ENCODE assay signal across 2 cellular contexts in the genomic region with DNA sequence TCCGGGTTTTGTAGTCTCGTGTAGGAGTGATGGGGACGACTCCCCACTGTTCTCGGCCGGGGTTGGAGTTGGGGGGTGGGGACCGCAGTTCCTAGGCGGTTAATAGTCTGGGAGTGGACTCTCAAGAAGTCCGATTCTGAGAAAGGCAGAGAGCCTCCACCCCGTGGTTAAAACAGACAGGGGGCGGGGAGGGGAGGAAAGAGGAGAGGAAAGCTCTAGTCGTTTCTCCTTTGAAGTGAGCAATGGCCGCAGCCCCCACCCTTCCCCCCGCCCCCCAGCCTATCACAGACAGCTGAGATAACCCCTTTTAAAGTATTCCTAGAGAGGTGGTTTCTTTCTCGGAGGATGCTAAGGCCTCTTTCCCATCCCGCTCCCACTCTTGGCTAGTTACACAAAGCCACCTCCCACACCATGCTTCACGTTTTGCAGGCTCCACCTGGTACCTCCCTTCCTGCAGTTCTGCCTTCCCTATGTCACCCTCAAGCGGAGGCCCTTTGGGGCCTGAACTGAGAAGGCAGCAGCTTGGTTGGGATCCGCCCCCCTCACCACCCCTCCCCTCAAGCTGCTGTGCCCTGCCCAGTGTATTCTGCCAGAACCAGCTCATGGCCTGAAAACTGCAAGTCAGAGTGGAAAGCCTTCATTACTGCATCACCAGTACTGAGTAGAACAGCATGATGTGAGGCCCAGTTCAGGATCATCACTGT.
TF ChIP-seq lines count a peak whose summit lies in the region.

No MANE protein-coding gene starts in this region.

TF ChIP-seq in HEK293, 187 proteins besides CTCF, POLR2A, EP300 and RAD21 (continues in another document):
- TF ChIP-seq KLF1 (tag by site-specific recombination; IDR thresholded peaks at IDR 0.05) (peak; percentile 75; the same call in 1 of the 2 replicates), ZNF16 (tag by site-specific recombination; IDR thresholded peaks at IDR 0.05; ENCODE audit: low read depth) (no peak), SP7 (tag by site-specific recombination; IDR thresholded peaks at IDR 0.05) (no peak), ZNF341 (tag by site-specific recombination; IDR thresholded peaks at IDR 0.05; ENCODE audit: low read depth) (peak; percentile 93), ZNF37A (tag by site-specific recombination; IDR thresholded peaks at IDR 0.05) (no peak), YY2 (tag by site-specific recombination; IDR thresholded peaks at IDR 0.05) (no peak), ZBTB10 (tag by site-specific recombination; IDR thresholded peaks at IDR 0.05) (0 out of 2 replicates have a peak, but pooled peaks have one; percentile 28), ZNF433 (tag by site-specific recombination; IDR thresholded peaks at IDR 0.05; ENCODE audit: low read depth) (no peak), ZNF692 (tag by site-specific recombination; IDR thresholded peaks at IDR 0.05) (0 out of 2 replicates have a peak, but pooled peaks have one; percentile 4), ZBTB17 (tag by site-specific recombination; IDR thresholded peaks at IDR 0.05) (peak; percentile 56), ZNF335 (tag by site-specific recombination; conservative IDR thresholded peaks at IDR 0.05) (0 out of 2 replicates have a peak, but pooled peaks have one; percentile 8), PRDM10 (tag by site-specific recombination; IDR thresholded peaks at IDR 0.05) (peak; percentile 76)
- TF ChIP-seq, protein P1, sequence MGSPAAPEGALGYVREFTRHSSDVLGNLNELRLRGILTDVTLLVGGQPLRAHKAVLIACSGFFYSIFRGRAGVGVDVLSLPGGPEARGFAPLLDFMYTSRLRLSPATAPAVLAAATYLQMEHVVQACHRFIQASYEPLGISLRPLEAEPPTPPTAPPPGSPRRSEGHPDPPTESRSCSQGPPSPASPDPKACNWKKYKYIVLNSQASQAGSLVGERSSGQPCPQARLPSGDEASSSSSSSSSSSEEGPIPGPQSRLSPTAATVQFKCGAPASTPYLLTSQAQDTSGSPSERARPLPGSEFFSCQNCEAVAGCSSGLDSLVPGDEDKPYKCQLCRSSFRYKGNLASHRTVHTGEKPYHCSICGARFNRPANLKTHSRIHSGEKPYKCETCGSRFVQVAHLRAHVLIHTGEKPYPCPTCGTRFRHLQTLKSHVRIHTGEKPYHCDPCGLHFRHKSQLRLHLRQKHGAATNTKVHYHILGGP (tag by site-specific recombination; IDR thresholded peaks at IDR 0.05): peak; percentile 59; the same call in 1 of the 2 replicates

TF ChIP-seq in K562, 482 proteins besides CTCF, POLR2A, EP300 and RAD21 (continues in another document):
- TF ChIP-seq ILF3 (IDR thresholded peaks at IDR 0.05; ENCODE audit: borderline replicate concordance) (no peak), NR2C2 (CRISPR knock-in tag; IDR thresholded peaks at IDR 0.05) (no peak), NR2C2 (tag; IDR thresholded peaks at IDR 0.05) (peak; percentile 91), SRSF1 (IDR thresholded peaks at IDR 0.05; ENCODE audit: low read depth, low read length) (no peak), CCAR2 (IDR thresholded peaks at IDR 0.05; ENCODE audit: low read depth, low read length) (no peak), C11orf30 (IDR thresholded peaks at IDR 0.05; ENCODE audit: low read depth) (peak; percentile 66), ZNF584 (CRISPR knock-in tag; IDR thresholded peaks at IDR 0.05; ENCODE audit: low read depth) (0 out of 2 replicates have a peak, but pooled peaks have one; percentile 7), CBX5 (IDR thresholded peaks at IDR 0.05; ENCODE audit: borderline replicate concordance, low read depth) (no peak), NCOR1 (IDR thresholded peaks at IDR 0.05) (no peak), GATAD2A (IDR thresholded peaks at IDR 0.05) (no peak), RNF219 (CRISPR knock-in tag; IDR thresholded peaks at IDR 0.05) (no peak), ZNF561 (CRISPR knock-in tag; conservative IDR thresholded peaks at IDR 0.05) (no peak), CTBP1 (IDR thresholded peaks at IDR 0.05; ENCODE audit: borderline replicate concordance) (no peak), GATA2 (CRISPR knock-in tag; IDR thresholded peaks at IDR 0.05) (no peak), E2F3 (CRISPR knock-in tag; IDR thresholded peaks at IDR 0.05) (no peak), GTF2E2 (tag; IDR thresholded peaks at IDR 0.05) (no peak), RB1 (IDR thresholded peaks at IDR 0.05; ENCODE audit: low read depth) (no peak), NFRKB (IDR thresholded peaks at IDR 0.05; ENCODE audit: low read depth) (no peak), ZNF232 (CRISPR knock-in tag; IDR thresholded peaks at IDR 0.05) (no peak), ZNF165 (CRISPR knock-in tag; IDR thresholded peaks at IDR 0.05; ENCODE audit: borderline replicate concordance) (no peak), ZNF184 (CRISPR knock-in tag; IDR thresholded peaks at IDR 0.05) (no peak), SMARCE1 (IDR thresholded peaks at IDR 0.05) (no peak), FOXM1 (IDR thresholded peaks at IDR 0.05; ENCODE audit: low read depth) (no peak), FOXM1 (CRISPR knock-in tag; IDR thresholded peaks at IDR 0.05; ENCODE audit: low read depth) (no peak), BCLAF1 (IDR thresholded peaks at IDR 0.05; ENCODE audit: borderline replicate concordance in 1 of 2, control insufficient read depth in 1 of 2, low read depth in 2 of 2, low read length in 1 of 2) (no peak), POLR3A (IDR thresholded peaks at IDR 0.05; ENCODE audit: borderline replicate concordance, extremely low read depth, insufficient read depth, insufficient read length) (no peak), HDGF (IDR thresholded peaks at IDR 0.05) (no peak), TAL1 (IDR thresholded peaks at IDR 0.05) (no peak), FOXA3 (CRISPR knock-in tag; conservative IDR thresholded peaks at IDR 0.05 in 1 of 2, IDR thresholded peaks at IDR 0.05 in 1 of 2) (0 out of 4 replicates have a peak, but pooled peaks of 1 of the 2 experiments have one; percentile 14), PTRF (tag; IDR thresholded peaks at IDR 0.05) (no peak), SMARCB1 (IDR thresholded peaks at IDR 0.05; ENCODE audit: insufficient read length, low read depth) (no peak), ZNF717 (CRISPR knock-in tag; IDR thresholded peaks at IDR 0.05) (no peak), ZFP36 (IDR thresholded peaks at IDR 0.05; ENCODE audit: low read depth, low read length, partially characterized antibody) (no peak), NFYB (IDR thresholded peaks at IDR 0.05; ENCODE audit: extremely low read depth, insufficient read length) (no peak), ZKSCAN8 (CRISPR knock-in tag; IDR thresholded peaks at IDR 0.05) (no peak), ATF1 (CRISPR knock-in tag; IDR thresholded peaks at IDR 0.05) (no peak), ATF1 (tag; IDR thresholded peaks at IDR 0.05) (peak; percentile 62), ATF2 (CRISPR knock-in tag; IDR thresholded peaks at IDR 0.05) (no peak), TEAD4 (IDR thresholded peaks at IDR 0.05; ENCODE audit: low read length) (no peak), TEAD4 (CRISPR knock-in tag; IDR thresholded peaks at IDR 0.05; ENCODE audit: borderline replicate concordance) (no peak), HDAC1 (IDR thresholded peaks at IDR 0.05) (peak in 1 of 2 experiments; percentile 45; a peak in 1 of 4 replicates), NFIC (IDR thresholded peaks at IDR 0.05) (no peak), KDM4B (IDR thresholded peaks at IDR 0.05; ENCODE audit: borderline replicate concordance in 2 of 2, low read depth in 1 of 2) (no peak), BACH1 (tag; IDR thresholded peaks at IDR 0.05) (no peak; the same call in 1 of the 2 replicates), ESRRB (CRISPR knock-in tag; IDR thresholded peaks at IDR 0.05; ENCODE audit: borderline replicate concordance) (no peak), POLR3G (IDR thresholded peaks at IDR 0.05; ENCODE audit: extremely low read depth, insufficient read length, insufficient replicate concordance) (no peak), ZNF174 (CRISPR knock-in tag; IDR thresholded peaks at IDR 0.05) (no peak), CC2D1A (IDR thresholded peaks at IDR 0.05) (no peak), CHD1 (IDR thresholded peaks at IDR 0.05; ENCODE audit: low read length) (no peak), ZBTB8A (IDR thresholded peaks at IDR 0.05; ENCODE audit: partially characterized antibody) (no peak), HMG20A (CRISPR knock-in tag; conservative IDR thresholded peaks at IDR 0.05) (no peak), SREBF2 (CRISPR knock-in tag; IDR thresholded peaks at IDR 0.05) (no peak), FIP1L1 (IDR thresholded peaks at IDR 0.05; ENCODE audit: low read depth, low read length, poor library complexity, severe bottlenecking) (no peak), CREM (IDR thresholded peaks at IDR 0.05; ENCODE audit: low read depth) (no peak), ZNF253 (CRISPR knock-in tag; conservative IDR thresholded peaks at IDR 0.05) (no peak), CHD2 (IDR thresholded peaks at IDR 0.05; ENCODE audit: low read depth, low read length) (no peak)
- TF ChIP-seq, protein P2, sequence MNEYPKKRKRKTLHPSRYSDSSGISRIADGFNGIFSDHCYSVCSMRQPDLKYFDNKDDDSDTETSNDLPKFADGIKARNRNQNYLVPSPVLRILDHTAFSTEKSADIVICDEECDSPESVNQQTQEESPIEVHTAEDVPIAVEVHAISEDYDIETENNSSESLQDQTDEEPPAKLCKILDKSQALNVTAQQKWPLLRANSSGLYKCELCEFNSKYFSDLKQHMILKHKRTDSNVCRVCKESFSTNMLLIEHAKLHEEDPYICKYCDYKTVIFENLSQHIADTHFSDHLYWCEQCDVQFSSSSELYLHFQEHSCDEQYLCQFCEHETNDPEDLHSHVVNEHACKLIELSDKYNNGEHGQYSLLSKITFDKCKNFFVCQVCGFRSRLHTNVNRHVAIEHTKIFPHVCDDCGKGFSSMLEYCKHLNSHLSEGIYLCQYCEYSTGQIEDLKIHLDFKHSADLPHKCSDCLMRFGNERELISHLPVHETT (CRISPR knock-in tag; conservative IDR thresholded peaks at IDR 0.05 in 1 of 2, IDR thresholded peaks at IDR 0.05 in 1 of 2): no peak; a peak in 1 of 4 replicates
- TF ChIP-seq, protein P3, sequence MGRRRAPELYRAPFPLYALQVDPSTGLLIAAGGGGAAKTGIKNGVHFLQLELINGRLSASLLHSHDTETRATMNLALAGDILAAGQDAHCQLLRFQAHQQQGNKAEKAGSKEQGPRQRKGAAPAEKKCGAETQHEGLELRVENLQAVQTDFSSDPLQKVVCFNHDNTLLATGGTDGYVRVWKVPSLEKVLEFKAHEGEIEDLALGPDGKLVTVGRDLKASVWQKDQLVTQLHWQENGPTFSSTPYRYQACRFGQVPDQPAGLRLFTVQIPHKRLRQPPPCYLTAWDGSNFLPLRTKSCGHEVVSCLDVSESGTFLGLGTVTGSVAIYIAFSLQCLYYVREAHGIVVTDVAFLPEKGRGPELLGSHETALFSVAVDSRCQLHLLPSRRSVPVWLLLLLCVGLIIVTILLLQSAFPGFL (CRISPR knock-in tag; IDR thresholded peaks at IDR 0.05): no peak
- TF ChIP-seq, protein P4, sequence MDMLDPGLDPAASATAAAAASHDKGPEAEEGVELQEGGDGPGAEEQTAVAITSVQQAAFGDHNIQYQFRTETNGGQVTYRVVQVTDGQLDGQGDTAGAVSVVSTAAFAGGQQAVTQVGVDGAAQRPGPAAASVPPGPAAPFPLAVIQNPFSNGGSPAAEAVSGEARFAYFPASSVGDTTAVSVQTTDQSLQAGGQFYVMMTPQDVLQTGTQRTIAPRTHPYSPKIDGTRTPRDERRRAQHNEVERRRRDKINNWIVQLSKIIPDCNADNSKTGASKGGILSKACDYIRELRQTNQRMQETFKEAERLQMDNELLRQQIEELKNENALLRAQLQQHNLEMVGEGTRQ (CRISPR knock-in tag; IDR thresholded peaks at IDR 0.05): no peak
